In genomic region chr22:37164535-37164887, GRCh38 we compare ENCODE assay signal across 20 cellular contexts. TPM values are rescaled to one million over a fixed set of nuclear protein-coding genes. Genes with fewer than 3 reads are reported as not detected.
DNase-seq lines count a peak whose midpoint lies in the region; ATAC-seq, FAIRE-seq and TF ChIP-seq lines count a peak whose summit lies in the region.
"Had no signal": no experiment of that assay in that cellular context is flagged by ENCODE, and none has a peak within 500 bp of the region (broad histone marks: within the 10 kb centered on the region; RNA-seq: fewer than 3 reads in every experiment).

No MANE protein-coding gene starts in this region.

- DNase-seq in SKM-1 treated with dmso at 0.1 percent for 144 hours (lab: John Stamatoyannopoulos, UW; ENCODE audit: unreplicated experiment) = peak; percentile 60
- no peak for DNase-seq in SKM-1 (lab: John Stamatoyannopoulos, UW; ENCODE audit: unreplicated experiment)
- peak; percentile 31 for DNase-seq in GM19239 (ENCODE audit: insufficient read length, low spot score)
- no peak for DNase-seq in activated CD4-positive, alpha-beta memory T cell treated with anti-CD3 and anti-CD28 coated beads, Interleukin-2, amount 10 ng/mL, durations not matched to agents 7 days and 5 days
- peak in 1 of 10 donors; percentile 0 for DNase-seq in naive thymus-derived CD8-positive, alpha-beta T cell
- DNase-seq in left colon = no peak
- no peak for DNase-seq in Calu3
- no peak for DNase-seq in NCI-H2227 treated with DMSO at 0.1 percent for 48 hours (lab: John Stamatoyannopoulos, UW)
- DNase-seq: head of caudate nucleus, MM.1S, NCI-H2029, NCI-H748 treated with DMSO at 0.1 percent for 48 hours, RPMI8226, testis had no signal

- no peak for TF ChIP-seq CTCF in Calu3 (IDR thresholded peaks at IDR 0.05; ENCODE audit: unreplicated experiment)

- H3K27me3 Mint-ChIP-seq in activated CD4-positive, alpha-beta memory T cell treated with anti-CD3 and anti-CD28 coated beads, Interleukin-2, amount 10 ng/mL, durations not matched to agents 7 days and 5 days = no peaks in the 10 kb centered on the region
- H3K27me3 Mint-ChIP-seq in naive thymus-derived CD8-positive, alpha-beta T cell = no peaks in the 10 kb centered on the region
- H3K27me3 Mint-ChIP-seq in Calu3 (ENCODE audit: unreplicated experiment) = peaks cover 41% of the 10 kb centered on the region

- ATAC-seq in naive thymus-derived CD8-positive, alpha-beta T cell = no peak
- ATAC-seq in left colon = no peak
- ATAC-seq: esophagus mucosa had no signal

- no peak overlapping the region for H3K4me3 Mint-ChIP-seq in activated CD4-positive, alpha-beta memory T cell treated with anti-CD3 and anti-CD28 coated beads, Interleukin-2, amount 10 ng/mL, durations not matched to agents 7 days and 5 days
- peak overlapping the region in 5 of 10 donors; percentile 26 to 60 (median 45) for H3K4me3 Mint-ChIP-seq in naive thymus-derived CD8-positive, alpha-beta T cell
- H3K4me3 Mint-ChIP-seq in Calu3 (ENCODE audit: low read depth, unreplicated experiment) = no peak overlapping the region
- H3K4me3 Mint-ChIP-seq: CD14-positive monocyte had no signal

- CTCF ChIA-PET in activated CD4-positive, alpha-beta memory T cell treated with anti-CD3 and anti-CD28 coated beads, Interleukin-2, amount 10 ng/mL, durations not matched to agents 7 days and 5 days (lab: Charles Lee) = interaction anchor here (1.2 to 9.4 kb wide), 8 partner anchors 9 to 96 kb away, joined by 3 to 113 read pairs (median 16); partner anchors contain the start of gene IL2RB
- CTCF ChIA-PET in Calu3 (lab: Charles Lee) = interaction anchor here (0.6 kb wide), 1 partner anchor 196 kb away, joined by 7 read pairs; no protein-coding TSS in a partner anchor

- POLR2A ChIA-PET in activated CD4-positive, alpha-beta memory T cell treated with anti-CD3 and anti-CD28 coated beads, Interleukin-2, amount 10 ng/mL, durations not matched to agents 7 days and 5 days (lab: Charles Lee) = interaction anchor here (1.1 to 9.7 kb wide), 7 partner anchors 15 to 84 kb away, joined by 4 to 287 read pairs (median 38); partner anchors contain the start of genes IL2RB and RAC2
- POLR2A ChIA-PET in naive thymus-derived CD8-positive, alpha-beta T cell (lab: Charles Lee) = interaction anchor here (3.6 to 5.0 kb wide), 5 partner anchors 16 to 66 kb away, joined by 30 to 65 read pairs (median 42); partner anchors contain the start of gene IL2RB

- intact Hi-C loops in left colon (cut with DNase I, micrococcal nuclease) (no loop called here), Calu3 (cut with micrococcal nuclease; ENCODE audit: unreplicated experiment) (loop anchor here (10.0 kb wide), 1 partner anchor 90 kb away; no protein-coding TSS in a partner anchor)

- peaks cover 14% of the 10 kb centered on the region for H3K9me3 Mint-ChIP-seq in activated CD4-positive, alpha-beta memory T cell treated with anti-CD3 and anti-CD28 coated beads, Interleukin-2, amount 10 ng/mL, durations not matched to agents 7 days and 5 days
- H3K9me3 Mint-ChIP-seq in naive thymus-derived CD8-positive, alpha-beta T cell = no peaks in the 10 kb centered on the region
- H3K9me3 Mint-ChIP-seq in Calu3 (ENCODE audit: low read depth, unreplicated experiment) = no peaks in the 10 kb centered on the region

- FAIRE-seq in GM19239 (lab: Jason Lieb, UNC) = no peak
- FAIRE-seq: H1 had no signal

- no TSS peak for BruUV-seq in Calu3 (replicated peaks; lab: Mats Ljungman, UMichigan)

- peaks cover 18% of the 10 kb centered on the region for H3K36me3 Mint-ChIP-seq in activated CD4-positive, alpha-beta memory T cell treated with anti-CD3 and anti-CD28 coated beads, Interleukin-2, amount 10 ng/mL, durations not matched to agents 7 days and 5 days (ENCODE audit: low read depth)
- no peaks in the 10 kb centered on the region for H3K36me3 Mint-ChIP-seq in naive thymus-derived CD8-positive, alpha-beta T cell
- H3K36me3 Mint-ChIP-seq in Calu3 (ENCODE audit: insufficient read depth, unreplicated experiment) = no peaks in the 10 kb centered on the region
- H3K36me3 Mint-ChIP-seq: CD14-positive monocyte had no signal

- peaks cover 96% of the 10 kb centered on the region for H3K4me1 Mint-ChIP-seq in activated CD4-positive, alpha-beta memory T cell treated with anti-CD3 and anti-CD28 coated beads, Interleukin-2, amount 10 ng/mL, durations not matched to agents 7 days and 5 days
- H3K4me1 Mint-ChIP-seq in naive thymus-derived CD8-positive, alpha-beta T cell = peaks cover 37 to 88% (median 77%) of the 10 kb centered on the region in 4 donors
- H3K4me1 Mint-ChIP-seq in Calu3 (ENCODE audit: low read depth, unreplicated experiment) = peaks cover 20% of the 10 kb centered on the region

- peak overlapping the region; percentile 94 for H3K27ac Mint-ChIP-seq in activated CD4-positive, alpha-beta memory T cell treated with anti-CD3 and anti-CD28 coated beads, Interleukin-2, amount 10 ng/mL, durations not matched to agents 7 days and 5 days
- H3K27ac Mint-ChIP-seq in naive thymus-derived CD8-positive, alpha-beta T cell = peak overlapping the region in 8 of 10 donors; percentile 73 to 96 (median 86)
- no peak overlapping the region for H3K27ac Mint-ChIP-seq in Calu3 (ENCODE audit: unreplicated experiment)
- H3K27ac Mint-ChIP-seq: CD14-positive monocyte had no signal

RNA-seq across cellular contexts. Expression of gene IL2RB, which starts 14.8 kb away (rescaled TPM):
- total RNA-seq in activated CD4-positive, alpha-beta memory T cell treated with anti-CD3 and anti-CD28 coated beads, Interleukin-2, amount 10 ng/mL, durations not matched to agents 7 days and 5 days = 100 to 1,000 TPM; 320 to 323 TPM
- total RNA-seq in naive thymus-derived CD8-positive, alpha-beta T cell = 10 to 100 TPM; 31.1 to 34.2 TPM
- 100 to 1,000 TPM in 1 of 3 donors, 10 to 100 TPM in 2; 74.9 to 113 (median 81.1) TPM for polyA plus RNA-seq in naive thymus-derived CD8-positive, alpha-beta T cell
- total RNA-seq in left colon = 1 to 10 TPM; 2.9 to 7.0 TPM
- total RNA-seq in Calu3 (2022) = not detected in 2 replicates
- total RNA-seq: Daoy, dermis microvascular lymphatic vessel endothelial cell had no signal

RNA-seq across cellular contexts. Expression of gene C1QTNF6, which starts 23.5 kb away (rescaled TPM):
- total RNA-seq in activated CD4-positive, alpha-beta memory T cell treated with anti-CD3 and anti-CD28 coated beads, Interleukin-2, amount 10 ng/mL, durations not matched to agents 7 days and 5 days = 10 to 100 TPM; 10.2 to 10.3 TPM
- total RNA-seq in naive thymus-derived CD8-positive, alpha-beta T cell = 10 to 100 TPM; 24.6 to 25.7 TPM
- polyA plus RNA-seq in naive thymus-derived CD8-positive, alpha-beta T cell = 1 to 10 TPM in 2 of 3 donors, under 1 TPM in 1; 0.68 to 4.0 (median 1.7) TPM
- total RNA-seq in left colon = 10 to 100 TPM in 1 of 2 donors, 1 to 10 TPM in 1; 9.9 to 14.2 TPM
- 6.2 and 7.5 TPM in 2 replicates for total RNA-seq in Calu3 (2022)

RNA-seq across cellular contexts. Expression of gene SSTR3, which starts 47.8 kb away (rescaled TPM):
- 1 to 10 TPM; 3.4 to 3.9 TPM for total RNA-seq in activated CD4-positive, alpha-beta memory T cell treated with anti-CD3 and anti-CD28 coated beads, Interleukin-2, amount 10 ng/mL, durations not matched to agents 7 days and 5 days
- total RNA-seq in naive thymus-derived CD8-positive, alpha-beta T cell = 10 to 100 TPM; 13.5 to 13.7 TPM
- 1 to 10 TPM; 2.9 to 7.3 (median 4.2) TPM for polyA plus RNA-seq in naive thymus-derived CD8-positive, alpha-beta T cell
- under 1 TPM in 1 of 2 donors, not detected in 1; 0.17 TPM for total RNA-seq in left colon
- not detected in 2 replicates for total RNA-seq in Calu3 (2022)
- total RNA-seq: Daoy, dermis microvascular lymphatic vessel endothelial cell, esophagus mucosa, mesenteric fat pad had no signal
- polyA plus RNA-seq: CD14-positive monocyte had no signal

RNA-seq across cellular contexts. Expression of gene TMPRSS6, which starts 55.0 kb away (rescaled TPM):
- 10 to 100 TPM; 14.0 to 14.7 TPM for total RNA-seq in activated CD4-positive, alpha-beta memory T cell treated with anti-CD3 and anti-CD28 coated beads, Interleukin-2, amount 10 ng/mL, durations not matched to agents 7 days and 5 days
- under 1 TPM; 0.27 to 0.36 TPM for total RNA-seq in naive thymus-derived CD8-positive, alpha-beta T cell
- under 1 TPM; 0.05 to 0.09 (median 0.06) TPM for polyA plus RNA-seq in naive thymus-derived CD8-positive, alpha-beta T cell
- total RNA-seq in left colon (1 to 10 TPM in 1 of 2 donors, under 1 TPM in 1; 0.56 to 3.1 TPM), Calu3 (2022) (not detected in 2 replicates)
- total RNA-seq: Daoy, dermis microvascular lymphatic vessel endothelial cell, esophagus mucosa, H1, mesenteric fat pad had no signal
- polyA plus RNA-seq: CD14-positive monocyte had no signal

Comparison
In these comparisons a context has a peak if more than half of its experiments do, and no peak if none do; other contexts are left out.
1. DNase-seq: peak in SKM-1 treated with dmso at 0.1 percent for 144 hours (single experiment) and GM19239 (single experiment); none in SKM-1 (single experiment), activated CD4-positive, alpha-beta memory T cell treated with anti-CD3 and anti-CD28 coated beads, Interleukin-2, amount 10 ng/mL, durations not matched to agents 7 days and 5 days (single experiment), left colon (0 of 2), Calu3 (single experiment) and NCI-H2227 treated with DMSO at 0.1 percent for 48 hours (single experiment).
2. RNA of gene IL2RB, which starts 14.8 kb away (total RNA-seq): 320 to 323 TPM in activated CD4-positive, alpha-beta memory T cell treated with anti-CD3 and anti-CD28 coated beads, Interleukin-2, amount 10 ng/mL, durations not matched to agents 7 days and 5 days; 31.1 to 34.2 TPM in naive thymus-derived CD8-positive, alpha-beta T cell, 2.9 to 7.0 TPM in left colon and not detected in Calu3; every median in the first group is over 4 times any median in the second.